ENCODE assay signal across 11 cellular contexts in the genomic region with DNA sequence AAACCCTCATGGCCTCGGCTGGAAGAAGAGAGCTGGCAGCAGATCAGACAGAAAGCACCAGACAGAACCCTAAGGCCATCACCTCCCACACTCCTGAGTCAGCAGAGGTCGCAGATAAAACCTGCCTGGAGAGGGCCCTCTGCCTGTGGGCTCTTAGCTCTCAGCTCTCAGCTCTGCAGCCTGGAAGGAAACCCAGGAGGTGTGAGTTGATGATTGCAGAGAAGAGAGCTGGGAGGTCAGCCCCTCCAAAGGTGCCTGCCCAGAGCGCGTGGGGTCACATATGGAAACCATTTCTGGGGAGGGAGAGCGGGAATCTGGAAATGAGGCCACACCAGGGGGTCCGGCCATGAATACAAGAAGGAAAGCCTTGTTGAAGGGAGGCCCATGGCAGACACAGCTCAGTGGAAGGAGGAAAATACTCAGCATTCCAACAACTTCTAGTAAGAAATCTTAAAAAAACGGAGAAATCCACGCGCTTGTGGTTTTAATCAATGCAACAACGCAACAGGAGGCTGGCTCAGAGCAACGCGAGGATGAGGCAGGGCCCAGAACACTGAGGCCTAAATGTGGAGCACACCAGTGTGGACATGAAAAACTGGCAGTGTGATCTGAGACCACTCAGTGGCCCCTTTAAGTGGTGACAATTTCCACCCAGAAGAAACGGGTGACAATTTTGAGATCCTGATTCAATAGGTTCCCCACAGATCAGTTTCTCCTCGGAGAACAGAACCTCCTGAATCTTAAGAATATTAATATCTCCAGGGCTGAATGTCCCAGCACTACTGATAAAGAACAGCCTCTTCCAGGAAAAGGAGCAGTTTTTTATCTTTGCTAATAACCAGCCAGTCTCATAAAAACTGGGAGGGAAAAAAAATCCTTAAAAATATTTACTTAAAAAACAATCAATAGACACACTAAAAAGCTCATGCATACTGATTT. TPM values are rescaled to one million over a fixed set of nuclear protein-coding genes. Genes with fewer than 3 reads are reported as not detected.
DNase-seq lines count a peak whose midpoint lies in the region; ATAC-seq and TF ChIP-seq lines count a peak whose summit lies in the region.
"Had no signal": no experiment of that assay in that cellular context is flagged by ENCODE, and none has a peak within 500 bp of the region (broad histone marks: within the 10 kb centered on the region; RNA-seq: fewer than 3 reads in every experiment).

No MANE protein-coding gene starts in this region.

- H3K36me3 ChIP-seq in Panc1 (ENCODE audit: control insufficient read depth, insufficient read depth, low read length) = no peaks in the 10 kb centered on the region
- H3K36me3 ChIP-seq in mesodermal cell (ENCODE audit: control insufficient read depth, insufficient read depth, low read length) = no peaks in the 10 kb centered on the region
- no peaks in the 10 kb centered on the region for H3K36me3 ChIP-seq in PC-9 (ENCODE audit: low read depth)
- H3K36me3 ChIP-seq: gastroesophageal sphincter had no signal

- no peaks in the 10 kb centered on the region for H3F3A ChIP-seq in PC-9 (ENCODE audit: insufficient read depth, low read depth)

- no peaks in the 10 kb centered on the region for H3K27me3 ChIP-seq in Panc1 (ENCODE audit: control insufficient read depth, insufficient read depth, low read length)
- no peaks in the 10 kb centered on the region for H3K27me3 ChIP-seq in PC-9 (ENCODE audit: insufficient read depth, low read depth)
- H3K27me3 ChIP-seq in dorsolateral prefrontal cortex = no peaks in the 10 kb centered on the region
- H3K27me3 ChIP-seq: gastroesophageal sphincter had no signal

- no peaks in the 10 kb centered on the region for H4K20me1 ChIP-seq in PC-9 (ENCODE audit: insufficient read depth)

- ATAC-seq in Panc1 = peak; percentile 67
- ATAC-seq in naive thymus-derived CD8-positive, alpha-beta T cell = no peak
- no peak for ATAC-seq in GM21360 (IDR thresholded peaks at IDR 0.05; ENCODE audit: unreplicated experiment)
- ATAC-seq: activated T-cell treated with anti-CD3 and anti-CD28 coated beads, Interleukin-2, amount 50 U/mL, for 72 hours; gastroesophageal sphincter had no signal

- peak; percentile 63 for DNase-seq in ELR (ENCODE audit: low read depth)
- DNase-seq in Panc1 (ENCODE audit: low read depth, low spot score) = no peak
- peak; percentile 61 for DNase-seq in epithelial cell of esophagus (ENCODE audit: low read depth)
- DNase-seq in PC-9 = no peak
- DNase-seq in dorsolateral prefrontal cortex = no peak
- DNase-seq in naive thymus-derived CD8-positive, alpha-beta T cell = no peak
- DNase-seq: posterior cingulate gyrus had no signal

- CTCF ChIA-PET in Panc1 (lab: Charles Lee) (interaction anchor here (0.6 to 1.3 kb wide), 5 partner anchors 13 to 628 kb away, joined by 3 to 18 read pairs (median 3); no protein-coding TSS in a partner anchor), PC-9 (lab: Charles Lee) (interaction anchor here (0.7 to 1.1 kb wide), 3 partner anchors 108 to 172 kb away, joined by 3 to 5 read pairs (median 3); no protein-coding TSS in a partner anchor)

- peak overlapping the region; percentile 45 for H3K27ac ChIP-seq in Panc1 (ENCODE audit: low read length)
- peak overlapping the region; percentile 57 for H3K27ac ChIP-seq in mesodermal cell (ENCODE audit: low read depth, low read length, severe bottlenecking)
- no peak overlapping the region for H3K27ac ChIP-seq in PC-9
- H3K27ac ChIP-seq in dorsolateral prefrontal cortex = no peak overlapping the region
- H3K27ac ChIP-seq: gastroesophageal sphincter had no signal

- intact Hi-C loops in Panc1 (cut with micrococcal nuclease; ENCODE audit: unreplicated experiment) (loop anchor here (1.0 to 5.0 kb wide), 3 partner anchors 315 to 633 kb away; no protein-coding TSS in a partner anchor), PC-9 (cut with micrococcal nuclease; ENCODE audit: unreplicated experiment) (loop anchor here (1.0 to 5.0 kb wide), 4 partner anchors 340 to 632 kb away; no protein-coding TSS in a partner anchor), dorsolateral prefrontal cortex (cut with DNase I) (loop anchor here (5.0 to 10.0 kb wide), 3 partner anchors 405 to 633 kb away; no protein-coding TSS in a partner anchor)

- H2AFZ ChIP-seq in PC-9 = no peak overlapping the region

- H3K9me2 ChIP-seq in PC-9 (ENCODE audit: insufficient read depth) = no peaks in the 10 kb centered on the region

- no peaks in the 10 kb centered on the region for H3K36me3 Mint-ChIP-seq in naive thymus-derived CD8-positive, alpha-beta T cell

- peaks cover 0 to 4% (median 2%) of the 10 kb centered on the region in 5 donors for H3K27me3 Mint-ChIP-seq in naive thymus-derived CD8-positive, alpha-beta T cell

- no peaks in the 10 kb centered on the region for H3K9me3 ChIP-seq in Panc1 (ENCODE audit: control insufficient read depth, insufficient read depth, low read depth, low read length)
- no peaks in the 10 kb centered on the region for H3K9me3 ChIP-seq in mesodermal cell (ENCODE audit: control insufficient read depth, low read length)
- H3K9me3 ChIP-seq in PC-9 (ENCODE audit: insufficient read depth, low read depth) = no peaks in the 10 kb centered on the region
- H3K9me3 ChIP-seq: gastroesophageal sphincter had no signal

- H3K4me1 ChIP-seq in Panc1 (ENCODE audit: control insufficient read depth, insufficient read depth, low read length) = peaks cover 12% of the 10 kb centered on the region
- H3K4me1 ChIP-seq in mesodermal cell (ENCODE audit: control insufficient read depth, insufficient read depth, low read length, poor library complexity, severe bottlenecking) = peaks cover 7% of the 10 kb centered on the region
- no peaks in the 10 kb centered on the region for H3K4me1 ChIP-seq in PC-9 (replicated peaks; ENCODE audit: insufficient read depth)
- H3K4me1 ChIP-seq: gastroesophageal sphincter had no signal

- H3K27ac Mint-ChIP-seq in naive thymus-derived CD8-positive, alpha-beta T cell = no peak overlapping the region
- H3K27ac Mint-ChIP-seq: activated T-cell treated with anti-CD3 and anti-CD28 coated beads, Interleukin-2, amount 50 U/mL, for 72 hours had no signal

- TF ChIP-seq CTCF in Panc1 (IDR thresholded peaks at IDR 0.05) (no peak), epithelial cell of esophagus (IDR thresholded peaks at IDR 0.05; ENCODE audit: insufficient read depth, low read depth, low read length, missing control alignments) (no peak), PC-9 (conservative IDR thresholded peaks at IDR 0.05) (no peak), dorsolateral prefrontal cortex (IDR thresholded peaks at IDR 0.05 in 54 of 56, conservative IDR thresholded peaks at IDR 0.05 in 2 of 56; ENCODE audit: low read depth in 1 of 56, partially characterized antibody in 56 of 56) (no peak)

- H3K4me3 Mint-ChIP-seq in naive thymus-derived CD8-positive, alpha-beta T cell = no peak overlapping the region
- H3K4me3 Mint-ChIP-seq: activated T-cell treated with anti-CD3 and anti-CD28 coated beads, Interleukin-2, amount 50 U/mL, for 72 hours had no signal

- H3K79me2 ChIP-seq in PC-9 (ENCODE audit: low read depth) = no peaks in the 10 kb centered on the region

- H3K4me3 ChIP-seq in Panc1 (ENCODE audit: low read depth in 2 of 2, low read length in 2 of 2) = no peak overlapping the region
- no peak overlapping the region for H3K4me3 ChIP-seq in epithelial cell of esophagus (ENCODE audit: low read length)
- H3K4me3 ChIP-seq in mesodermal cell (ENCODE audit: extremely low read depth, insufficient read depth, low read length, poor library complexity, severe bottlenecking) = no peak overlapping the region
- H3K4me3 ChIP-seq in PC-9 = no peak overlapping the region
- no peak overlapping the region for H3K4me3 ChIP-seq in dorsolateral prefrontal cortex
- H3K4me3 ChIP-seq: gastroesophageal sphincter had no signal

- in situ Hi-C loops in Panc1 (cut with HindIII; ENCODE audit: low pct_unique_long_range_greater_than_20kb, low sequenced_read_pairs) = no loop called here

- H3K4me1 Mint-ChIP-seq in naive thymus-derived CD8-positive, alpha-beta T cell = no peaks in the 10 kb centered on the region

- H3K4me2 ChIP-seq in PC-9 = no peak overlapping the region

- no peaks in the 10 kb centered on the region for H3K9me3 Mint-ChIP-seq in naive thymus-derived CD8-positive, alpha-beta T cell
- H3K9me3 Mint-ChIP-seq: activated T-cell treated with anti-CD3 and anti-CD28 coated beads, Interleukin-2, amount 50 U/mL, for 72 hours had no signal

- WGBS in mesodermal cell (ENCODE audit: insufficient coverage in 2 of 2), 2 experiments = 56 to 58% methylated on average over 10 to 11 of the region's 14 CpGs

- POLR2A ChIA-PET in Panc1 (lab: Charles Lee) (no interaction called here), PC-9 (lab: Charles Lee; ENCODE audit: unreplicated experiment) (interaction anchor here (0.6 to 0.7 kb wide), 3 partner anchors 116 to 428 kb away, joined by 3 to 24 read pairs (median 6); no protein-coding TSS in a partner anchor)
- POLR2A ChIA-PET in naive thymus-derived CD8-positive, alpha-beta T cell (lab: Charles Lee) = no interaction called here

- BruUV-seq in Panc1 (replicated peaks; lab: Mats Ljungman, UMichigan) (no TSS peak), PC-9 (replicated peaks; lab: Mats Ljungman, UMichigan) (no TSS peak)

RNA-seq across cellular contexts. Expression of a gene that starts 45.7 kb away (rescaled TPM):
- 70.0 TPM for total RNA-seq in Panc1 (2021; ENCODE audit: unreplicated experiment)
- polyA plus RNA-seq in Panc1 (2012; ENCODE audit: insufficient read length) = 50.9 TPM
- polyA plus RNA-seq in mesodermal cell (2013, experiment 1 of 2) = 45.5 TPM
- 50.1 TPM for polyA plus RNA-seq in mesodermal cell (2013, experiment 2 of 2)
- 20.4 and 29.0 TPM in 2 replicates for total RNA-seq in PC-9 (2021)
- total RNA-seq in dorsolateral prefrontal cortex = 10 to 100 TPM; 15.0 to 45.2 (median 29.2) TPM
- 10 to 100 TPM; 10.7 to 16.1 TPM for total RNA-seq in naive thymus-derived CD8-positive, alpha-beta T cell
- polyA plus RNA-seq in naive thymus-derived CD8-positive, alpha-beta T cell = 10 to 100 TPM; 27.3 to 39.0 (median 36.8) TPM

Comparison
In these comparisons a context has a peak if more than half of its experiments do, and no peak if none do; other contexts are left out.
1. DNase-seq: peak in ELR (single experiment) and epithelial cell of esophagus (single experiment); none in Panc1 (single experiment), PC-9 (0 of 2), dorsolateral prefrontal cortex (0 of 10) and naive thymus-derived CD8-positive, alpha-beta T cell (0 of 10).
2. H3K27ac ChIP-seq: peak in Panc1 (single experiment) and mesodermal cell (single experiment); none in PC-9 (single experiment) and dorsolateral prefrontal cortex (0 of 59).